In genomic region chr6:161254754-161255253, GRCh38 we compare ENCODE assay signal across 1 cellular context.
TF ChIP-seq lines count a peak whose summit lies in the region.

No MANE protein-coding gene starts in this region.

TF ChIP-seq in K562, 482 proteins besides CTCF, POLR2A, EP300 and RAD21 (continued from another document and continues in another):
- TF ChIP-seq ARID3A (IDR thresholded peaks at IDR 0.05; ENCODE audit: borderline replicate concordance, low read depth, low read length) (no peak; the same call in 1 of the 2 replicates), ARID4B (CRISPR knock-in tag; IDR thresholded peaks at IDR 0.05) (no peak), SAP30 (IDR thresholded peaks at IDR 0.05; ENCODE audit: borderline replicate concordance, insufficient read depth, low read depth, low read length, poor library complexity, severe bottlenecking) (no peak), CHD4 (IDR thresholded peaks at IDR 0.05; ENCODE audit: insufficient read depth, insufficient replicate concordance, low read depth, low read length, poor library complexity, severe bottlenecking) (no peak), EP400 (IDR thresholded peaks at IDR 0.05) (peak; percentile 51; the same call in 1 of the 2 replicates), ZFP36 (IDR thresholded peaks at IDR 0.05; ENCODE audit: low read depth, low read length, partially characterized antibody) (peak; percentile 4), TBL1XR1 (IDR thresholded peaks at IDR 0.05; ENCODE audit: low read length in 2 of 2) (peak; percentile 100), SAFB2 (IDR thresholded peaks at IDR 0.05; ENCODE audit: borderline replicate concordance, low read depth, low read length, severe bottlenecking) (no peak), BRF1 (IDR thresholded peaks at IDR 0.05; ENCODE audit: borderline replicate concordance, extremely low read depth, insufficient read length) (no peak), FOXJ2 (tag; IDR thresholded peaks at IDR 0.05) (no peak), TAF7 (tag; IDR thresholded peaks at IDR 0.05) (no peak), RFX5 (IDR thresholded peaks at IDR 0.05; ENCODE audit: low read depth, low read length) (no peak), MIER1 (IDR thresholded peaks at IDR 0.05; ENCODE audit: low read depth) (no peak), E2F1 (CRISPR knock-in tag; IDR thresholded peaks at IDR 0.05) (no peak), GATA2 (CRISPR knock-in tag; IDR thresholded peaks at IDR 0.05) (peak; percentile 100), U2AF2 (optimal IDR thresholded peaks at IDR 0.05; ENCODE audit: low read depth, low read length) (no peak), DMBX1 (CRISPR knock-in tag; IDR thresholded peaks at IDR 0.05; ENCODE audit: borderline replicate concordance) (peak; percentile 96), NCOA4 (IDR thresholded peaks at IDR 0.05; ENCODE audit: partially characterized antibody) (peak; percentile 82), LARP7 (IDR thresholded peaks at IDR 0.05) (no peak; the same call in 1 of the 2 replicates), ZNF197 (CRISPR knock-in tag; IDR thresholded peaks at IDR 0.05; ENCODE audit: low read depth) (peak; percentile 72; the same call in 1 of the 2 replicates), TAF9B (IDR thresholded peaks at IDR 0.05; ENCODE audit: partially characterized antibody) (no peak), CAMTA2 (CRISPR knock-in tag; conservative IDR thresholded peaks at IDR 0.05) (no peak), ZFP30 (CRISPR knock-in tag; IDR thresholded peaks at IDR 0.05; ENCODE audit: borderline replicate concordance) (no peak), MCM3 (IDR thresholded peaks at IDR 0.05) (no peak), RBM17 (IDR thresholded peaks at IDR 0.05; ENCODE audit: borderline replicate concordance, low read depth, low read length) (no peak), USF2 (CRISPR knock-in tag; IDR thresholded peaks at IDR 0.05) (no peak), TCFL5 (CRISPR knock-in tag; conservative IDR thresholded peaks at IDR 0.05) (no peak), POLR3A (IDR thresholded peaks at IDR 0.05; ENCODE audit: borderline replicate concordance, extremely low read depth, insufficient read depth, insufficient read length) (no peak), ZBTB26 (CRISPR knock-in tag; IDR thresholded peaks at IDR 0.05) (no peak), SIN3A (IDR thresholded peaks at IDR 0.05; ENCODE audit: borderline replicate concordance in 2 of 2, control insufficient read depth in 1 of 2, low read depth in 2 of 2, low read length in 2 of 2) (0 out of 4 replicates have a peak, but pooled peaks of 1 of the 2 experiments have one; percentile 38), CREB3L1 (IDR thresholded peaks at IDR 0.05; ENCODE audit: borderline replicate concordance, low read depth) (peak; percentile 38; the same call in 1 of the 2 replicates), AFF4 (CRISPR knock-in tag; IDR thresholded peaks at IDR 0.05) (0 out of 2 replicates have a peak, but pooled peaks have one; percentile 30), MLX (CRISPR knock-in tag; conservative IDR thresholded peaks at IDR 0.05) (no peak), ZNF384 (IDR thresholded peaks at IDR 0.05; ENCODE audit: low read depth, low read length) (no peak), ZSCAN29 (IDR thresholded peaks at IDR 0.05) (peak; percentile 91), YY1 (IDR thresholded peaks at IDR 0.05; ENCODE audit: borderline replicate concordance in 1 of 3, control insufficient read depth in 1 of 3, extremely low read depth in 1 of 3, insufficient read depth in 3 of 3, insufficient read length in 1 of 3, insufficient replicate concordance in 2 of 3, low read depth in 1 of 3, low read length in 2 of 3) (peak in 2 of 3 experiments; percentile 73 to 79), XRCC4 (IDR thresholded peaks at IDR 0.05; ENCODE audit: extremely low read depth, insufficient read depth, insufficient read length) (no peak), PML (IDR thresholded peaks at IDR 0.05; ENCODE audit: low read length) (peak; percentile 99), L3MBTL2 (IDR thresholded peaks at IDR 0.05) (peak; percentile 76; the same call in 1 of the 2 replicates), CREBBP (IDR thresholded peaks at IDR 0.05; ENCODE audit: low read depth, low read length) (no peak), CHAMP1 (IDR thresholded peaks at IDR 0.05) (peak; percentile 96), TCF15 (CRISPR knock-in tag; IDR thresholded peaks at IDR 0.05) (no peak), BRCA1 (IDR thresholded peaks at IDR 0.05) (no peak), BRCA1 (CRISPR knock-in tag; IDR thresholded peaks at IDR 0.05) (no peak)
